In the genomic region with DNA sequence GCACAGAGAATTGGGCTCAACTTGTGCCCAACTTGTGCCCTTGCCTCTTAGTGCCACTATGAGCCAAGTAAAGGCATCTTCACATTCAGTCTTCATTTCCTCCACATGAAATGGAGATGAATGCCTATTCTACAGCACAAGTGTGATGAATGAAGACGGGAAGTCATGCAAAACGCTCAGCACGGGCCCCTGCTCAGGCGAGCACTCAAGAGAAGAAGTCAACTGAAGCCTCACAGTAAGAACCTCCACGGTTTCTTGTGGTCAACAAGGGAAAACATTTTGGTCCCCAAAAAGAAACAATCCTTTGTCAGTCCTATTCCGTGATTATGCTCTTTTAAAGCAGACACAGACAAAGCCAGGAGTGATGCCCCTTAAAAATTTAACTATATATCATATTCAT, we compare ENCODE assay signal across 14 cellular contexts.
DNase-seq lines count a peak whose midpoint lies in the region; ATAC-seq, FAIRE-seq and TF ChIP-seq lines count a peak whose summit lies in the region.
"Had no signal": no experiment of that assay in that cellular context is flagged by ENCODE, and none has a peak within 500 bp of the region (broad histone marks: within the 10 kb centered on the region; RNA-seq: fewer than 3 reads in every experiment).

No MANE protein-coding gene starts in this region.

- H3K9me3 Mint-ChIP-seq in activated CD8-positive, alpha-beta memory T cell treated with anti-CD3 and anti-CD28 coated beads, Interleukin-2, amount 10 ng/mL, durations not matched to agents 7 days and 5 days (ENCODE audit: low read depth) = no peaks in the 10 kb centered on the region
- no peaks in the 10 kb centered on the region for H3K9me3 Mint-ChIP-seq in GM23338
- no peaks in the 10 kb centered on the region for H3K9me3 Mint-ChIP-seq in osteocyte (ENCODE audit: unreplicated experiment)

- peak overlapping the region; percentile 97 for H3K27ac ChIP-seq in GM23338 (ENCODE audit: low read depth)
- no peak overlapping the region for H3K27ac ChIP-seq in GM12878 (ENCODE audit: control insufficient read depth, insufficient read depth)
- peak overlapping the region; percentile 78 for H3K27ac ChIP-seq in skeletal muscle tissue (ENCODE audit: low read depth, low read length)
- H3K27ac ChIP-seq: A549, cardiac muscle cell had no signal

- peak overlapping the region; percentile 28 for H3K27ac Mint-ChIP-seq in activated CD8-positive, alpha-beta memory T cell treated with anti-CD3 and anti-CD28 coated beads, Interleukin-2, amount 10 ng/mL, durations not matched to agents 7 days and 5 days
- H3K27ac Mint-ChIP-seq in GM23338 (peak overlapping the region; percentile 90), osteocyte (ENCODE audit: unreplicated experiment) (no peak overlapping the region)

- H3F3A ChIP-seq in GM23338 (replicated peaks; ENCODE audit: low read depth) = peaks cover 6% of the 10 kb centered on the region; the same call in 1 of the 2 replicates

- H3K4me3 ChIP-seq in GM23338 (no peak overlapping the region), GM12878 (no peak overlapping the region), skeletal muscle tissue (ENCODE audit: low read length in 3 of 3) (peak overlapping the region in 1 of 3 donors; percentile 36)
- H3K4me3 ChIP-seq: A549, cardiac muscle cell, esophagus muscularis mucosa had no signal

- intact Hi-C loops in GM12878 (cut with micrococcal nuclease; ENCODE audit: unreplicated experiment) = no loop called here

- no peaks in the 10 kb centered on the region for H3K9me2 ChIP-seq in GM23338 (ENCODE audit: insufficient read depth)

- TF ChIP-seq RAD21 in GM12878 (IDR thresholded peaks at IDR 0.05; ENCODE audit: insufficient read depth, low read depth, low read length) = peak; percentile 10; the same call in 1 of the 2 replicates

- no peak for DNase-seq in activated CD8-positive, alpha-beta memory T cell treated with anti-CD3 and anti-CD28 coated beads, Interleukin-2, amount 10 ng/mL, durations not matched to agents 7 days and 5 days
- DNase-seq in activated CD8-positive, alpha-beta memory T cell treated with anti-CD3 and anti-CD28 coated beads, Interleukin-2, amount 50 U/mL, for 4 hours = no peak
- DNase-seq in GM23338 (ENCODE audit: low spot score) = peak; percentile 20
- no peak for DNase-seq in GM12878 (ENCODE audit: low read depth, low spot score)
- no peak for DNase-seq in osteocyte (ENCODE audit: extremely low spot score, unreplicated experiment)
- DNase-seq in frontal cortex (ENCODE audit: low spot score in 2 of 2) = no peak
- DNase-seq in NCI-H748 treated with DMSO at 0.1 percent for 48 hours (lab: John Stamatoyannopoulos, UW) = no peak
- DNase-seq: H7, NCI-H446 treated with DMSO at 0.1 percent for 48 hours, SIG-M5 had no signal

- peaks cover 41% of the 10 kb centered on the region for H3K4me1 Mint-ChIP-seq in activated CD8-positive, alpha-beta memory T cell treated with anti-CD3 and anti-CD28 coated beads, Interleukin-2, amount 10 ng/mL, durations not matched to agents 7 days and 5 days
- H3K4me1 Mint-ChIP-seq in GM23338 (peaks cover 83% of the 10 kb centered on the region), osteocyte (ENCODE audit: unreplicated experiment) (peaks cover 37% of the 10 kb centered on the region)

- RAD21 ChIA-PET in GM12878 (lab: Charles Lee; ENCODE audit: unreplicated experiment) = interaction anchor here (0.9 to 1.1 kb wide), 4 partner anchors 8 to 123 kb away, joined by 3 read pairs; no protein-coding TSS in a partner anchor

- POLR2A ChIA-PET in GM12878 (lab: Charles Lee) = interaction anchor here (0.6 kb wide), 1 partner anchor 30 kb away, joined by 3 read pairs; no protein-coding TSS in a partner anchor

- H2AFZ ChIP-seq in GM23338 (no peak overlapping the region), GM12878 (ENCODE audit: control insufficient read depth, low read depth, low read length) (no peak overlapping the region)

- TF ChIP-seq POLR2A in GM12878 (IDR thresholded peaks at IDR 0.05; ENCODE audit: low read depth, low read length) = no peak

- no peak for TF ChIP-seq EP300 in GM12878 (IDR thresholded peaks at IDR 0.05; ENCODE audit: borderline replicate concordance in 1 of 2, control insufficient read depth in 1 of 2, low read depth in 2 of 2, low read length in 2 of 2)

- SMC1A ChIA-PET in GM12878 (lab: Charles Lee; ENCODE audit: uncharacterized antibody, unreplicated experiment) = interaction anchor here (0.7 to 1.5 kb wide), 8 partner anchors 9 to 127 kb away, joined by 3 to 8 read pairs (median 4); no protein-coding TSS in a partner anchor

- no peak overlapping the region for H3K4me3 Mint-ChIP-seq in activated CD8-positive, alpha-beta memory T cell treated with anti-CD3 and anti-CD28 coated beads, Interleukin-2, amount 10 ng/mL, durations not matched to agents 7 days and 5 days
- H3K4me3 Mint-ChIP-seq in GM23338 = no peak overlapping the region
- no peak overlapping the region for H3K4me3 Mint-ChIP-seq in osteocyte (ENCODE audit: unreplicated experiment)

- no peak for ATAC-seq in activated CD8-positive, alpha-beta memory T cell treated with anti-CD3 and anti-CD28 coated beads, Interleukin-2, amount 10 ng/mL, durations not matched to agents 7 days and 5 days
- ATAC-seq in GM23338 (no peak), GM12878 (no peak)
- ATAC-seq: A549 had no signal

- WGBS in GM12878 (ENCODE audit: insufficient coverage, insufficient replicate concordance, low lambda C conversion rate, missing lambda C conversion rate) = 0% methylated on average over 6 of the region's 6 CpGs

- H3K27me3 ChIP-seq in GM23338 (ENCODE audit: insufficient read depth) (no peaks in the 10 kb centered on the region), GM12878 (replicated peaks in 1 of 2; ENCODE audit: control insufficient read depth in 2 of 2, insufficient read depth in 2 of 2, low read length in 1 of 2) (no peaks in the 10 kb centered on the region), skeletal muscle tissue (ENCODE audit: control insufficient read depth in 3 of 3, insufficient read depth in 3 of 3, low read length in 3 of 3) (no peaks in the 10 kb centered on the region)
- H3K27me3 ChIP-seq: cardiac muscle cell, esophagus muscularis mucosa had no signal

- no peaks in the 10 kb centered on the region; the same call in 2 of the 3 replicates for H3K9me3 ChIP-seq in GM12878 (replicated peaks; ENCODE audit: control insufficient read depth, insufficient read depth, low read length)
- H3K9me3 ChIP-seq in skeletal muscle tissue (ENCODE audit: control insufficient read depth in 3 of 3, low read length in 3 of 3) = no peaks in the 10 kb centered on the region
- H3K9me3 ChIP-seq: A549, esophagus muscularis mucosa had no signal

- CTCF ChIA-PET in activated CD8-positive, alpha-beta memory T cell treated with anti-CD3 and anti-CD28 coated beads, Interleukin-2, amount 10 ng/mL, durations not matched to agents 7 days and 5 days (lab: Charles Lee) = no interaction called here
- CTCF ChIA-PET in GM12878 (lab: Yijun Ruan, JAX) = interaction anchor here (0.6 to 0.7 kb wide), 3 partner anchors 78 to 786 kb away, joined by 3 to 4 read pairs (median 3); no protein-coding TSS in a partner anchor

- H3K36me3 Mint-ChIP-seq in activated CD8-positive, alpha-beta memory T cell treated with anti-CD3 and anti-CD28 coated beads, Interleukin-2, amount 10 ng/mL, durations not matched to agents 7 days and 5 days = peaks cover 72% of the 10 kb centered on the region
- peaks cover 41% of the 10 kb centered on the region for H3K36me3 Mint-ChIP-seq in GM23338 (ENCODE audit: low read depth)
- H3K36me3 Mint-ChIP-seq in osteocyte (ENCODE audit: unreplicated experiment) = peaks cover 47% of the 10 kb centered on the region

- FAIRE-seq in GM12878 (lab: Jason Lieb, UNC) (no peak), frontal cortex (lab: Jason Lieb, UNC) (no peak)
- FAIRE-seq: A549 had no signal

- H3K79me2 ChIP-seq in GM23338 (replicated peaks; ENCODE audit: insufficient read depth) (no peaks in the 10 kb centered on the region), GM12878 (ENCODE audit: control insufficient read depth, insufficient read depth, low read length) (peaks cover 6% of the 10 kb centered on the region)

- in situ Hi-C loops in GM12878 (cut with MboI) = no loop called here

- TF ChIP-seq CTCF in GM23338 (conservative IDR thresholded peaks at IDR 0.05; ENCODE audit: low read depth in 2 of 2) = no peak
- TF ChIP-seq CTCF in GM12878 (IDR thresholded peaks at IDR 0.05 in 2 of 3, conservative IDR thresholded peaks at IDR 0.05 in 1 of 3; ENCODE audit: control insufficient read depth in 2 of 3, extremely low read depth in 1 of 3, insufficient read depth in 1 of 3, low read depth in 3 of 3, low read length in 3 of 3) = no peak
- no peak for TF ChIP-seq CTCF in osteocyte (IDR thresholded peaks at IDR 0.05)

- H3K4me1 ChIP-seq in GM23338 (ENCODE audit: insufficient read depth) (peaks cover 75% of the 10 kb centered on the region), GM12878 (ENCODE audit: control insufficient read depth, insufficient read depth, low read length) (peaks cover 52% of the 10 kb centered on the region), skeletal muscle tissue (ENCODE audit: control insufficient read depth in 3 of 3, insufficient read depth in 3 of 3, low read length in 3 of 3) (peaks cover 52 to 65% (median 61%) of the 10 kb centered on the region in 3 donors)

- H3K27me3 Mint-ChIP-seq in activated CD8-positive, alpha-beta memory T cell treated with anti-CD3 and anti-CD28 coated beads, Interleukin-2, amount 10 ng/mL, durations not matched to agents 7 days and 5 days = no peaks in the 10 kb centered on the region
- H3K27me3 Mint-ChIP-seq in GM23338 (ENCODE audit: insufficient read depth, low read depth, poor library complexity) (peaks cover 9% of the 10 kb centered on the region), osteocyte (ENCODE audit: unreplicated experiment) (no peaks in the 10 kb centered on the region)

- H3K9ac ChIP-seq in GM12878 (ENCODE audit: control insufficient read depth, insufficient read depth, low read length) (no peak overlapping the region), skeletal muscle tissue (ENCODE audit: low read depth in 1 of 3, low read length in 3 of 3) (peak overlapping the region in 2 of 3 donors; percentile 45 to 69)

- H3K4me2 ChIP-seq in GM23338 (peak overlapping the region; percentile 72; the same call in 1 of the 2 replicates), GM12878 (ENCODE audit: control insufficient read depth, insufficient read depth) (no peak overlapping the region)
- H3K4me2 ChIP-seq: A549 had no signal

- BruUV-seq in GM12878 (replicated peaks; lab: Mats Ljungman, UMichigan) = no TSS peak

- peaks cover 8% of the 10 kb centered on the region; the same call in 1 of the 2 replicates for H3K36me3 ChIP-seq in GM23338 (ENCODE audit: insufficient read depth)
- peaks cover 22 to 38% of the 10 kb centered on the region in 2 experiments for H3K36me3 ChIP-seq in GM12878 (ENCODE audit: control insufficient read depth in 2 of 2, insufficient read depth in 2 of 2, low read length in 1 of 2)
- peaks cover 29 to 45% (median 40%) of the 10 kb centered on the region in 3 donors for H3K36me3 ChIP-seq in skeletal muscle tissue (ENCODE audit: control insufficient read depth in 3 of 3, insufficient read depth in 3 of 3, low read length in 3 of 3)
- H3K36me3 ChIP-seq: cardiac muscle cell had no signal

- H4K20me1 ChIP-seq in GM23338 (replicated peaks; ENCODE audit: insufficient read depth) (no peaks in the 10 kb centered on the region), GM12878 (ENCODE audit: control insufficient read depth, insufficient read depth) (no peaks in the 10 kb centered on the region)

TF ChIP-seq in GM12878, 131 proteins besides CTCF, POLR2A, EP300 and RAD21 (continues in another document):
- TF ChIP-seq JUNB (IDR thresholded peaks at IDR 0.05) = no peak
- TF ChIP-seq HDAC6 (IDR thresholded peaks at IDR 0.05; ENCODE audit: unreplicated experiment) = no peak
